In genomic region chr11:130448416-130449068, GRCh38 we compare ENCODE assay signal across 8 cellular contexts. TPM values are rescaled to one million over a fixed set of nuclear protein-coding genes. Genes with fewer than 3 reads are reported as not detected.
DNase-seq lines count a peak whose midpoint lies in the region; ATAC-seq and TF ChIP-seq lines count a peak whose summit lies in the region.

Gene ADAMTS15 (plus strand): TSS chr11:130448645. CDS start chr11:130448974, 329 bp downstream.

- peak within 1 kb of the TSS; percentile 76 to 82 for H3K27ac ChIP-seq in ascending aorta
- peak within 1 kb of the TSS; percentile 17 for H3K27ac ChIP-seq in hepatocyte

- DNase-seq in BE2C (peak; percentile 90), H7 (peak; percentile 97), NCI-H748 (lab: John Stamatoyannopoulos, UW; ENCODE audit: unreplicated experiment) (peak; percentile 89), ascending aorta (ENCODE audit: low spot score in 2 of 2) (peak; percentile 39 to 88), hepatocyte (ENCODE audit: low spot score) (peak; percentile 88), retinal pigment epithelial cell (ENCODE audit: low read depth) (peak; percentile 61)

- H3K9me3 ChIP-seq in BE2C, result no peaks in the 10 kb centered on the region
- H3K9me3 ChIP-seq in ascending aorta, result no peaks in the 10 kb centered on the region
- no peaks in the 10 kb centered on the region for H3K9me3 ChIP-seq in hepatocyte (ENCODE audit: low read depth)

- H3K79me2 ChIP-seq in hepatocyte, result peaks cover 10% of the 10 kb centered on the region

- no peak for ATAC-seq in HG03139 (IDR thresholded peaks at IDR 0.05; ENCODE audit: unreplicated experiment)
- no peak for ATAC-seq in GM21723 (IDR thresholded peaks at IDR 0.05; ENCODE audit: unreplicated experiment)

- H3K4me3 ChIP-seq in BE2C (ENCODE audit: low read depth, low read length) (peak within 1 kb of the TSS; percentile 57), H7 (ENCODE audit: insufficient read depth, low read depth, low read length) (peak within 1 kb of the TSS; percentile 56), ascending aorta (peak within 1 kb of the TSS; percentile 57 to 81), hepatocyte (peak within 1 kb of the TSS; percentile 69), retinal pigment epithelial cell (ENCODE audit: low read length) (peak within 1 kb of the TSS; percentile 65)

- under 1% methylated on average over 57 of the region's 57 CpGs for WGBS in hepatocyte (ENCODE audit: low lambda C conversion rate, missing lambda C conversion rate)

- TF ChIP-seq CTCF in BE2C (IDR thresholded peaks at IDR 0.05; ENCODE audit: low read depth, low read length) (no peak), ascending aorta (IDR thresholded peaks at IDR 0.05) (no peak), hepatocyte (IDR thresholded peaks at IDR 0.05; ENCODE audit: poor library complexity) (no peak), retinal pigment epithelial cell (conservative IDR thresholded peaks at IDR 0.05; ENCODE audit: low read depth, low read length) (no peak)

- peaks cover 4% of the 10 kb centered on the region for H4K20me1 ChIP-seq in hepatocyte (ENCODE audit: insufficient read depth, poor library complexity, severe bottlenecking)

- H3K36me3 ChIP-seq in BE2C (no peaks in the 10 kb centered on the region), H7 (replicated peaks; ENCODE audit: control insufficient read depth, insufficient read depth, low read length) (no peaks in the 10 kb centered on the region), ascending aorta (no peaks in the 10 kb centered on the region), hepatocyte (replicated peaks; ENCODE audit: insufficient read depth, low read depth) (no peaks in the 10 kb centered on the region)

- peak within 1 kb of the TSS; percentile 98 for H3K4me2 ChIP-seq in hepatocyte

- intact Hi-C loops in ascending aorta (cut with DNase I), result loop anchor here (2.0 to 5.0 kb wide), 3 partner anchors 74 to 229 kb away; no protein-coding TSS in a partner anchor

- peak within 1 kb of the TSS; percentile 40 for H2AFZ ChIP-seq in hepatocyte

- no peaks in the 10 kb centered on the region for H3K4me1 ChIP-seq in BE2C
- peaks cover 11 to 24% of the 10 kb centered on the region in 2 donors for H3K4me1 ChIP-seq in ascending aorta
- peaks cover 7% of the 10 kb centered on the region for H3K4me1 ChIP-seq in hepatocyte (ENCODE audit: insufficient read depth)

- no peaks in the 10 kb centered on the region for H3K9me2 ChIP-seq in hepatocyte (replicated peaks; ENCODE audit: insufficient read depth)

- H3K27me3 ChIP-seq in BE2C (peaks cover 34% of the 10 kb centered on the region), H7 (ENCODE audit: control insufficient read depth, insufficient read depth, low read length) (peaks cover 41% of the 10 kb centered on the region), ascending aorta (no peaks in the 10 kb centered on the region), hepatocyte (peaks cover 20% of the 10 kb centered on the region)

RNA-seq across cellular contexts. Expression of gene ADAMTS15, which starts in this region (rescaled TPM):
- 0.99 TPM for polyA plus RNA-seq in BE2C (2012; ENCODE audit: insufficient read depth, insufficient read length, low read depth)
- total RNA-seq in H7 (2014; rRNA removed; shearing (Covaris generic)), result 0.85 and 1.1 TPM in 2 replicates
- total RNA-seq in ascending aorta (20.4 TPM), hepatocyte (10.1 and 14.6 TPM in 2 replicates)
- 4.5 and 5.4 TPM in 2 replicates for polyA plus RNA-seq in hepatocyte
